ENCODE assay signal across 22 cellular contexts in the genomic region with DNA sequence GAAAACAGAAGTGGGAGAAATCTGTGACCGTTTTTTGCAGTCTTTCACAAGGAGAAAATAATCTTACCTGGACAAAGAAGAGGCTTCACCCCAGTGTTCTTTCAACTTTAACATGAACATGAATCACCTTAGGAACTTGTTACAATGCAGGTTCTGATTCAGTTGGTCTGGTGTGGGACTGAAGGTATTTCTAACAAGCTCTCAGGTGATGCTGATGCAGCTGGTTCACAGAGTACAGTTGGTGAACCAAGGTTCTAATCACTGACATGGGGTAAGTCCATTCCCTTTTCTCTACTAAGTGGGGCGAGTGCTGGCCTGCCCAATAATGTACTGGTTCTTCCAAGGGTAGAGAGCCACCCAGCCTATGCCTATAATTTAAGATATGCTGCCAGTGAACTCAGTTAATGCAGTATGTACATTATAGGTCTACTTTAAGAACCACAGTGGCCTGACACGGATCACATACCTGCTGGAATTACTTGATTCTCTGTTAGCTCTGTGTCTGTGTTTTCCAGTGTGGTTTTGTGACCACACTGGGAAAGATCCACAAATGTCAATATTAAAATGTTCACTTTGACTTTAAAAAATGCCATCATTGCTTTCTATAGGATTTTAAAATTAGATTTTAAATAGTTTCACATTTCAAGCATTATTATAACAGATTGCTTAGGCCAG.
"Had no signal": no experiment of that assay in that cellular context is flagged by ENCODE, and none has a peak within 500 bp of the region (broad histone marks: within the 10 kb centered on the region; RNA-seq: fewer than 3 reads in every experiment).

No MANE protein-coding gene starts in this region.

- FAIRE-seq: TTC549 had no signal

- H3K36me3 Mint-ChIP-seq: activated CD4-positive, alpha-beta memory T cell treated with anti-CD3 and anti-CD28 coated beads for 36 hours; activated naive CD8-positive, alpha-beta T cell had no signal

- H3K27ac Mint-ChIP-seq: activated CD4-positive, alpha-beta memory T cell treated with anti-CD3 and anti-CD28 coated beads for 36 hours; activated naive CD8-positive, alpha-beta T cell; activated T-helper 1 cell treated with anti-CD3 and anti-CD28 coated beads, Interleukin-12 subunit alpha, Interleukin-12 subunit beta, Interleukin-2, Interleukin-4 antibody, amounts not matched to agents 30 ng/mL and 10 ng/mL and 1 ng/mL, durations not matched to agents 14 hours and 24 hours and 36 hours; endodermal cell; nephron progenitor cell; T-helper 2 cell treated with Interferon-gamma antibody and Interleukin-4, amounts not matched to agents 5 μg/mL and 100 μg/mL, for 36 hours had no signal

- H3K4me3 Mint-ChIP-seq: activated CD4-positive, alpha-beta memory T cell treated with anti-CD3 and anti-CD28 coated beads for 36 hours; activated naive CD8-positive, alpha-beta T cell; activated T-helper 1 cell treated with anti-CD3 and anti-CD28 coated beads, Interleukin-12 subunit alpha, Interleukin-12 subunit beta, Interleukin-2, Interleukin-4 antibody, amounts not matched to agents 30 ng/mL and 10 ng/mL and 1 ng/mL, durations not matched to agents 14 hours and 24 hours and 36 hours; endodermal cell; nephron progenitor cell; T-helper 2 cell treated with Interferon-gamma antibody and Interleukin-4, amounts not matched to agents 5 μg/mL and 100 μg/mL, for 36 hours had no signal

- H3K9me3 Mint-ChIP-seq: activated CD4-positive, alpha-beta memory T cell treated with anti-CD3 and anti-CD28 coated beads for 36 hours; activated T-helper 1 cell treated with anti-CD3 and anti-CD28 coated beads, Interleukin-12 subunit alpha, Interleukin-12 subunit beta, Interleukin-2, Interleukin-4 antibody, amounts not matched to agents 30 ng/mL and 10 ng/mL and 1 ng/mL, durations not matched to agents 14 hours and 24 hours and 36 hours; endodermal cell; nephron progenitor cell; T-helper 2 cell treated with Interferon-gamma antibody and Interleukin-4, amounts not matched to agents 5 μg/mL and 100 μg/mL, for 36 hours had no signal

- H3K27ac ChIP-seq: dorsolateral prefrontal cortex, gastroesophageal sphincter, lower lobe of right lung, tibial nerve, vagina had no signal

- H3K36me3 ChIP-seq: gastroesophageal sphincter, lower lobe of right lung, tibial nerve, vagina had no signal

- ATAC-seq: left colon had no signal

- H3K27me3 ChIP-seq: gastroesophageal sphincter, tibial nerve, vagina had no signal

- H3K4me1 ChIP-seq: lower lobe of right lung, tibial nerve, vagina had no signal

- DNase-seq: activated CD4-positive, alpha-beta memory T cell treated with anti-CD3 and anti-CD28 coated beads for 36 hours; activated T-cell treated with anti-CD3 and anti-CD28 coated beads for 4 hours; caudate nucleus; dorsolateral prefrontal cortex; endodermal cell; lower lobe of right lung; midbrain; nephron progenitor cell; posterior cingulate gyrus; retina; stimulated activated CD4-positive, alpha-beta T cell treated with anti-CD3 and anti-CD28 coated beads, Interleukin-12 subunit alpha, Interleukin-12 subunit beta, amount 100 ng/mL, for 4 hours; stimulated activated CD4-positive, alpha-beta T cell treated with anti-CD3 and anti-CD28 coated beads, Interleukin-1b, Interleukin-23, amount 100 ng/mL, for 48 hours; stimulated activated CD8-positive, alpha-beta memory T cell treated with anti-CD3 and anti-CD28 coated beads, Interleukin-4, amount 100 ng/mL, for 48 hours; stimulated activated naive CD4-positive, alpha-beta T cell treated with Interleukin-2 at 50 U/mL for 16 hours had no signal

- H3K9me3 ChIP-seq: gastroesophageal sphincter, lower lobe of right lung, tibial nerve, vagina had no signal

- H3K4me3 ChIP-seq: dorsolateral prefrontal cortex, gastroesophageal sphincter, lower lobe of right lung, tibial nerve, vagina had no signal
